ENCODE assay signal across 13 cellular contexts in the genomic region with DNA sequence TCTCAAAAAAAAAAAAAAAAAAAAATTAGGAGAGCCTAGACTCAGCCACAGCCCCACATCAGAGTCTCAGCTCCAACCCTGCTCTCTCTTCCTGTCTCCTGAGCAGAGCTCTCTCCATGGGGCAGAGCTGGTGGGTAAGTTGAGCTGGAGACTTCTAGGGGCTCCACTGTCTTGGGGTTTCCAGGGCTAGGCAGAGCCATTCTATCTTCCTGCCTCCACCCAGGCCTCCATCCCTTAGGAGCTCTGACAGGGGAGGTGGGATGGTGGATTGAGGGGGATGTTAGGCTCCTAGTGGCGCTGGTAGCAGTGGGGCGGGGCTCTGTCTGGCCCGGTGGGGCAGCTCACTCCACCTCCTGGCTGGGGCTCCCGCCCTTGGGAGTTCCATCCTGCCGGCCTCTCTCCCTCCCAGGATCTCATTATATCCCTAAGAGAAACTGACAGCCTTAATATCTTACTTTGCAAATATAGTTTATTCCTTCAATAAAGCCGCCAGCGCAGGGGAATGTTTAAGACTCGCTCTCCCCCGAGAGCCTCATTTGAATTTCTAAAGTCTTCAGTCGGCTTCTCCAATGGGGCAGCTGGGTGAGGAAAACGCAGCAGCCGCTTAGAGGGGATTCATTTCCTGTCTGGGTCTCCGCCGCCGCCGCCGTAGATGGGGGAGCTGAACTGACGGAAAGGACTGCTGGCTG. TPM values are rescaled to one million over a fixed set of nuclear protein-coding genes. Genes with fewer than 3 reads are reported as not detected.
DNase-seq lines count a peak whose midpoint lies in the region; ATAC-seq and TF ChIP-seq lines count a peak whose summit lies in the region.
"Had no signal": no experiment of that assay in that cellular context is flagged by ENCODE, and none has a peak within 500 bp of the region (broad histone marks: within the 10 kb centered on the region; RNA-seq: fewer than 3 reads in every experiment).

No MANE protein-coding gene starts in this region.

- WGBS in H9 (ENCODE audit: extremely low coverage, insufficient read length, low lambda C conversion rate): no CpG with 5 or more reads among the region's 18 CpGs
- no CpG with 5 or more reads among the region's 18 CpGs for WGBS in iPS DF 6.9 (ENCODE audit: insufficient coverage, insufficient read length)
- WGBS in transverse colon (ENCODE audit: low coverage in 1 of 2), 2 donors: 4 to 12% methylated on average over 5 to 18 of the region's 18 CpGs

- TF ChIP-seq POLR2A in transverse colon (IDR thresholded peaks at IDR 0.05): no peak

- H3K27me3 ChIP-seq in H9 (ENCODE audit: insufficient read depth, low read length): no peaks in the 10 kb centered on the region
- H3K27me3 ChIP-seq in SJCRH30: 0 out of 2 replicates have a peak, but pooled peaks cover 3% of the 10 kb centered on the region
- no peaks in the 10 kb centered on the region for H3K27me3 ChIP-seq in iPS DF 6.9 (ENCODE audit: control insufficient read depth, insufficient read depth, low read length)
- peaks cover 39% of the 10 kb centered on the region for H3K27me3 ChIP-seq in transverse colon
- H3K27me3 ChIP-seq: right lobe of liver, uterus had no signal

- peak overlapping the region; percentile 38 for H3K4me2 ChIP-seq in H9 (ENCODE audit: insufficient read depth, insufficient read length, low read length)

- no peaks in the 10 kb centered on the region for H3K36me3 ChIP-seq in SJCRH30
- no peaks in the 10 kb centered on the region for H3K36me3 ChIP-seq in iPS DF 6.9 (ENCODE audit: control insufficient read depth, insufficient read depth, low read length)
- H3K36me3 ChIP-seq in transverse colon: no peaks in the 10 kb centered on the region
- H3K36me3 ChIP-seq: gastrocnemius medialis, right lobe of liver, uterus had no signal

- H3K14ac ChIP-seq in H9 (ENCODE audit: insufficient read depth, low read length): no peak overlapping the region; the same call in 1 of the 2 replicates

- no peak overlapping the region for H3T11ph ChIP-seq in H9 (ENCODE audit: low read length)

- H3K27ac Mint-ChIP-seq in H9: peak overlapping the region in 2 of 3 experiments; percentile 77 to 91; a peak in 2 of 7 replicates
- H3K27ac Mint-ChIP-seq: activated T-helper 2 cell treated with anti-CD3 and anti-CD28 coated beads, Interferon-gamma antibody, Interleukin-2, Interleukin-4, amounts not matched to agents 10 μg/mL and 5 μg/mL and 100 μg/mL, durations not matched to agents 14 hours and 24 hours and 36 hours had no signal

- H4K8ac ChIP-seq in H9 (replicated peaks; ENCODE audit: insufficient read length, low read depth, low read length): no peak overlapping the region

- no peak overlapping the region for H3K4ac ChIP-seq in H9 (ENCODE audit: low read depth, low read length)

- H2BK15ac ChIP-seq in H9 (ENCODE audit: low read depth, low read length): no peak overlapping the region

- no peak overlapping the region for H4K91ac ChIP-seq in H9 (ENCODE audit: insufficient read length, low read depth, low read length)

- H2BK20ac ChIP-seq in H9 (ENCODE audit: low read depth, low read length, poor library complexity, severe bottlenecking): no peak overlapping the region

- peaks cover 18 to 31% of the 10 kb centered on the region in 2 experiments for H3K4me1 Mint-ChIP-seq in H9

- peak overlapping the region; percentile 17 for H2AFZ ChIP-seq in H9 (ENCODE audit: low read length)

- H4K20me1 ChIP-seq in H9 (ENCODE audit: control insufficient read depth, insufficient read depth, insufficient read length): no peaks in the 10 kb centered on the region

- no peak for TF ChIP-seq EP300 in transverse colon (IDR thresholded peaks at IDR 0.05; ENCODE audit: low read depth)

- H3K56ac ChIP-seq in H9 (ENCODE audit: insufficient read length, low read depth, low read length): no peak overlapping the region

- H3K4me3 ChIP-seq in SJCRH30 (peak overlapping the region; percentile 52), iPS DF 6.9 (ENCODE audit: low read length) (peak overlapping the region; percentile 21; the same call in 1 of the 2 replicates), retinal pigment epithelial cell (ENCODE audit: low read length) (peak overlapping the region; percentile 7), transverse colon (no peak overlapping the region)
- H3K4me3 ChIP-seq: gastrocnemius medialis, right lobe of liver, uterus had no signal

- H3K79me2 ChIP-seq in H9 (ENCODE audit: insufficient read depth, low read length): no peaks in the 10 kb centered on the region

- H3K4me1 ChIP-seq in H9 (ENCODE audit: insufficient read depth, low read length): no peaks in the 10 kb centered on the region
- peaks cover 4% of the 10 kb centered on the region; the same call in 1 of the 2 replicates for H3K4me1 ChIP-seq in SJCRH30
- peaks cover 5% of the 10 kb centered on the region; the same call in 1 of the 2 replicates for H3K4me1 ChIP-seq in iPS DF 6.9 (ENCODE audit: control insufficient read depth, insufficient read depth, low read length)
- H3K4me1 ChIP-seq in transverse colon: peaks cover 0 to 10% (median 6%) of the 10 kb centered on the region in 4 donors
- H3K4me1 ChIP-seq: gastrocnemius medialis had no signal

- no peaks in the 10 kb centered on the region; a peak in 1 of 7 replicates for H3K36me3 Mint-ChIP-seq in H9 (ENCODE audit: insufficient read depth in 1 of 3, low read depth in 3 of 3)

- no peak overlapping the region for H3K9ac ChIP-seq in H9 (ENCODE audit: extremely low read depth, insufficient read length, low read length)

- in situ Hi-C loops in transverse colon (cut with MboI; ENCODE audit: low pct_ligation_motif_present in 1 of 4, low pct_unique_long_range_greater_than_20kb in 1 of 4, low sequenced_read_pairs in 3 of 4): no loop called here

- H3K9me3 ChIP-seq in H9 (ENCODE audit: control insufficient read depth, low read depth, low read length) (no peaks in the 10 kb centered on the region), SJCRH30 (replicated peaks) (no peaks in the 10 kb centered on the region), iPS DF 6.9 (ENCODE audit: control insufficient read depth, insufficient read depth, low read length) (no peaks in the 10 kb centered on the region), transverse colon (no peaks in the 10 kb centered on the region)
- H3K9me3 ChIP-seq: gastrocnemius medialis, right lobe of liver, uterus had no signal

- no peak overlapping the region for H3K23ac ChIP-seq in H9 (ENCODE audit: insufficient read length, low read depth, low read length)

- ATAC-seq in HG02973 (IDR thresholded peaks at IDR 0.05; ENCODE audit: unreplicated experiment): no peak
- ATAC-seq: gastrocnemius medialis had no signal

- no peak overlapping the region for H2BK120ac ChIP-seq in H9 (ENCODE audit: low read depth, low read length, poor library complexity, severe bottlenecking)

- peak overlapping the region; percentile 27 for H3K18ac ChIP-seq in H9 (ENCODE audit: insufficient read length, low read depth, low read length)

- peaks cover 2 to 3% of the 10 kb centered on the region in 2 experiments; a peak in 2 of 5 replicates for H3K9me3 Mint-ChIP-seq in H9

- no peaks in the 10 kb centered on the region for H3K79me1 ChIP-seq in H9 (ENCODE audit: insufficient read depth, low read depth, low read length, poor library complexity, severe bottlenecking)

- H2AK5ac ChIP-seq in H9 (ENCODE audit: insufficient read length, low read length): no peak overlapping the region

- H4K5ac ChIP-seq in H9 (ENCODE audit: insufficient read length, low read depth, low read length): no peak overlapping the region

- peaks cover 19% of the 10 kb centered on the region for H3K27me3 Mint-ChIP-seq in H9 (ENCODE audit: low read depth)

- TF ChIP-seq CTCF in H9 (conservative IDR thresholded peaks at IDR 0.05) (no peak), retinal pigment epithelial cell (conservative IDR thresholded peaks at IDR 0.05; ENCODE audit: low read depth, low read length) (no peak), transverse colon (IDR thresholded peaks at IDR 0.05) (no peak)

- no peak overlapping the region for H2BK12ac ChIP-seq in H9 (ENCODE audit: insufficient read length, low read depth, low read length)

- H3K27ac ChIP-seq in H9 (ENCODE audit: insufficient read length, low read depth, low read length) (no peak overlapping the region), SJCRH30 (no peak overlapping the region; the same call in 1 of the 2 replicates), iPS DF 6.9 (ENCODE audit: low read length) (no peak overlapping the region), transverse colon (peak overlapping the region in 1 of 4 donors; percentile 9)
- H3K27ac ChIP-seq: gastrocnemius medialis, right lobe of liver, uterus had no signal

- no peak overlapping the region for H2BK5ac ChIP-seq in H9 (ENCODE audit: insufficient read length, low read length)

- DNase-seq in H9 (peak; percentile 90), SJCRH30 (peak; percentile 74 to 79), iPS DF 6.9 (ENCODE audit: low read depth, low spot score) (no peak), retinal pigment epithelial cell (ENCODE audit: low read depth) (no peak), C1 segment of cervical spinal cord (lab: John Stamatoyannopoulos, UW) (no peak), transverse colon (no peak)
- DNase-seq: gastrocnemius medialis, midbrain, NCI-H1694, right lobe of liver, uterus had no signal

- no peaks in the 10 kb centered on the region for H3K23me2 ChIP-seq in H9 (ENCODE audit: insufficient read length, low read depth, low read length, poor library complexity, severe bottlenecking)

- H3K4me3 Mint-ChIP-seq in H9: peak overlapping the region; percentile 64 to 72

- intact Hi-C loops in transverse colon (cut with DNase I; ENCODE audit: low total_unique reads): no loop called here

RNA-seq across cellular contexts. Expression of gene C1QL1, which starts 19.2 kb away (rescaled TPM):
- total RNA-seq in H9 (2021) (6.0 and 6.4 TPM in 2 replicates), transverse colon (1 to 10 TPM in 2 of 4 donors, under 1 TPM in 1, not detected in 1; 0.55 to 6.8 (median 1.1) TPM)
- 0.08 and 0.10 TPM in 2 replicates for total RNA-seq in SJCRH30 (2014; rRNA removed; shearing (Covaris generic))
- total RNA-seq: gastrocnemius medialis had no signal

RNA-seq across cellular contexts. Expression of gene KIF18B, which starts 39.8 kb away (rescaled TPM):
- total RNA-seq in H9 (2021) (51.8 and 52.6 TPM in 2 replicates), transverse colon (1 to 10 TPM in 3 of 4 donors, under 1 TPM in 1; 0.82 to 7.6 (median 3.7) TPM)
- 31.0 and 36.3 TPM in 2 replicates for total RNA-seq in SJCRH30 (2014; rRNA removed; shearing (Covaris generic))

Comparison
In these comparisons a context has a peak if more than half of its experiments do, and no peak if none do; other contexts are left out.
1. DNase-seq: peak in H9 (single experiment) and SJCRH30 (2 of 2); none in iPS DF 6.9 (single experiment), retinal pigment epithelial cell (single experiment), C1 segment of cervical spinal cord (0 of 14) and transverse colon (single experiment).
2. H3K4me3 ChIP-seq: peak in SJCRH30 (single experiment), iPS DF 6.9 (single experiment) and retinal pigment epithelial cell (single experiment); none in transverse colon (0 of 4).